Comparison of ENCODE assay signal across 12 cellular contexts in the genomic region with DNA sequence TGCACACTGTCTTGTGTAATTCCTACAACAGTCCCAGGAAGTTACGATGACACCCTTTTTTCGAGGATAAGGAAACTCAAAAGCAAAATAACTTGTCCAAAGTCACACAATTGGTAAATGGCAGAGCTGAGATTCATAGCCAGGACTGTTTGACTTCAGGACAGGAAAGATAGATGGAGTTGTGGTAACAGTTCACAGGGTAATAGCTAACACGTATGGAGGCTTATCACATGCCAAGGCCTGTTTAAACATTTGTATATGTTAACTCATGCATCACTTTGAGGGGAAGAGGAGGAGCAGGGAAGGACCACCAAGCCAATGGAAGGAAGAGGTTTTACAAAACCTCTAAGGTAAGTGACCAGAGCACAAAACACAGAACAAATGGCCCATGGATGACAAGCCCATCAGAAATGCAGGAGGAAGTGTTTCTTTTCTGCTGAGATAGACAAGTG. TPM values are rescaled to one million over a fixed set of nuclear protein-coding genes. Genes with fewer than 3 reads are reported as not detected.
DNase-seq lines count a peak whose midpoint lies in the region; ATAC-seq, FAIRE-seq and TF ChIP-seq lines count a peak whose summit lies in the region.
"Had no signal": no experiment of that assay in that cellular context is flagged by ENCODE, and none has a peak within 500 bp of the region (broad histone marks: within the 10 kb centered on the region; RNA-seq: fewer than 3 reads in every experiment).

No MANE protein-coding gene starts in this region.

- H3K36me3 Mint-ChIP-seq in progenitor cell of endocrine pancreas (ENCODE audit: insufficient read depth) (peaks cover 25% of the 10 kb centered on the region), chondrocyte (ENCODE audit: low read depth) (peaks cover 19% of the 10 kb centered on the region)

- ATAC-seq in HG03045 (IDR thresholded peaks at IDR 0.05; ENCODE audit: unreplicated experiment): no peak
- no peak for ATAC-seq in GM19467 (IDR thresholded peaks at IDR 0.05; ENCODE audit: unreplicated experiment)
- ATAC-seq in HG02642 (IDR thresholded peaks at IDR 0.05; ENCODE audit: poor library complexity, unreplicated experiment): no peak
- ATAC-seq: T-cell had no signal

- FAIRE-seq in GM12891 (lab: Jason Lieb, UNC): peak; percentile 5

- H3K4me3 ChIP-seq in fibroblast of mammary gland (ENCODE audit: control insufficient read depth, low read depth, low read length): no peak overlapping the region

- peak overlapping the region; percentile 94 for H3K27ac Mint-ChIP-seq in progenitor cell of endocrine pancreas
- no peak overlapping the region for H3K27ac Mint-ChIP-seq in chondrocyte (ENCODE audit: unreplicated experiment)

- H3K9me3 Mint-ChIP-seq in progenitor cell of endocrine pancreas (ENCODE audit: low read depth) (no peaks in the 10 kb centered on the region), chondrocyte (ENCODE audit: low read depth) (no peaks in the 10 kb centered on the region)
- H3K9me3 Mint-ChIP-seq: T-cell had no signal

- H3K4me1 Mint-ChIP-seq in progenitor cell of endocrine pancreas (ENCODE audit: low read depth) (peaks cover 69% of the 10 kb centered on the region), chondrocyte (ENCODE audit: low read depth) (peaks cover 54% of the 10 kb centered on the region)

- no peak for TF ChIP-seq POLR2A in GM12891 (IDR thresholded peaks at IDR 0.05; ENCODE audit: low read depth, low read length)

- TF ChIP-seq CTCF in fibroblast of mammary gland (conservative IDR thresholded peaks at IDR 0.05; ENCODE audit: control insufficient read depth, insufficient read depth, low read depth, low read length): no peak
- no peak for TF ChIP-seq CTCF in progenitor cell of endocrine pancreas (IDR thresholded peaks at IDR 0.05; ENCODE audit: unreplicated experiment)
- no peak for TF ChIP-seq CTCF in chondrocyte (IDR thresholded peaks at IDR 0.05)

- H3K27me3 Mint-ChIP-seq in progenitor cell of endocrine pancreas (no peaks in the 10 kb centered on the region), chondrocyte (ENCODE audit: low read depth) (no peaks in the 10 kb centered on the region)
- H3K27me3 Mint-ChIP-seq: IgD-negative memory B cell had no signal

- DNase-seq in GM12891 (ENCODE audit: insufficient read length, low spot score) (no peak), RPMI7951 (ENCODE audit: low read depth) (peak; percentile 35), fibroblast of mammary gland (ENCODE audit: low read depth) (peak; percentile 68), progenitor cell of endocrine pancreas (ENCODE audit: low spot score, unreplicated experiment) (no peak), chondrocyte (ENCODE audit: low spot score) (no peak)
- DNase-seq: activated T-cell treated with anti-CD3 and anti-CD28 coated beads for 4 hours, GDM1, T-cell had no signal

- H3K4me3 Mint-ChIP-seq in progenitor cell of endocrine pancreas (ENCODE audit: low read depth) (no peak overlapping the region), chondrocyte (ENCODE audit: unreplicated experiment) (no peak overlapping the region)

TF ChIP-seq in GM12891, 5 proteins besides CTCF, POLR2A, EP300 and RAD21:
- TF ChIP-seq POLR2AphosphoS5 (IDR thresholded peaks at IDR 0.05; ENCODE audit: low read depth, low read length): no peak
- TF ChIP-seq TAF1 (IDR thresholded peaks at IDR 0.05; ENCODE audit: low read depth, low read length): no peak
- peak; percentile 35; the same call in 1 of the 2 replicates for TF ChIP-seq SPI1 (IDR thresholded peaks at IDR 0.05; ENCODE audit: low read depth, low read length)
- no peak for TF ChIP-seq POU2F2 (IDR thresholded peaks at IDR 0.05; ENCODE audit: low read depth, low read length)

RNA-seq across cellular contexts. Expression of a gene that starts 2.8 kb away (rescaled TPM):
- polyA plus RNA-seq in GM12891 (2012; ENCODE audit: low read depth, missing spikeins): 59.4 TPM
- 63.0 and 67.8 TPM in 2 replicates for total RNA-seq in RPMI7951 (2014; rRNA removed; shearing (Covaris generic))
- total RNA-seq in progenitor cell of endocrine pancreas: 217 and 229 TPM in 2 replicates
- 120 to 129 TPM (median 124 TPM) in 3 replicates for total RNA-seq in chondrocyte

Comparison
In these comparisons a context has a peak if more than half of its experiments do, and no peak if none do; other contexts are left out.
1. DNase-seq: peak in RPMI7951 (single experiment) and fibroblast of mammary gland (single experiment); none in GM12891 (single experiment), progenitor cell of endocrine pancreas (single experiment) and chondrocyte (single experiment).